28 cellular contexts compared by ENCODE assay signal in the genomic region with DNA sequence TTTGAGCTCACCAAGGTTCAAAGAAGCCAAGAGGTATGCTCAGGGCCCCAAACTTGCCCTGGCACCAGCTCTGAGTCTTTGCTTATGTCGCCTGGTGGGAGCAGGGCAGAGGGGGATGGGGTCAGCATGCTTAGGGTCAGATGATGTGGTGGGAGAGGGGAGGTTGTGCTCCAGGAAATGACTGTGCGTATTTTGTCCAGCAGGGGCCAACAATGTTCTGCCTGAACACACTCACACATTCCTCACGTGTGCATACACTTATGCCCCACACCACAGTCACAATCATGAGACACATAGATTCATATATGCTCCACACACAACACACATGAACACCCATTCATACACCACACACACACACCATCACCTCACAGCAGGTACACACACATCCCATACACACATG. TPM values are rescaled to one million over a fixed set of nuclear protein-coding genes. Genes with fewer than 3 reads are reported as not detected.
DNase-seq lines count a peak whose midpoint lies in the region; TF ChIP-seq lines count a peak whose summit lies in the region.
"Had no signal": no experiment of that assay in that cellular context is flagged by ENCODE, and none has a peak within 500 bp of the region (broad histone marks: within the 10 kb centered on the region; RNA-seq: fewer than 3 reads in every experiment).

No MANE protein-coding gene starts in this region.

- in situ Hi-C loops in KBM-7 (cut with MboI; ENCODE audit: low pct_unique_long_range_greater_than_20kb, low sequenced_read_pairs), result loop anchor here (10.0 kb wide), 1 partner anchor 102 kb away; no protein-coding TSS in a partner anchor

- no peak overlapping the region for H3K27ac Mint-ChIP-seq in chondrocyte (ENCODE audit: unreplicated experiment)
- H3K27ac Mint-ChIP-seq: activated CD8-positive, alpha-beta memory T cell treated with anti-CD3 and anti-CD28 coated beads, Interleukin-2, amount 10 ng/mL, durations not matched to agents 7 days and 5 days; CD4-positive, alpha-beta T cell; nephron; stimulated activated memory B cell treated with anti-CD40 and anti-IgM and Interleukin-4, amounts not matched to agents 10 μg/mL and 1 μg/mL and 100 μg/mL, for 72 hours; T-helper 17 cell had no signal

- peak; percentile 41 for DNase-seq in activated effector memory CD4-positive, alpha-beta T cell treated with anti-CD3 and anti-CD28 coated beads, Interleukin-2, amount 50 U/mL, for 16 hours
- DNase-seq in activated effector memory CD4-positive, alpha-beta T cell treated with Interleukin-2 at 50 U/mL for 16 hours, result no peak
- peak; percentile 47 for DNase-seq in KBM-7
- DNase-seq in chondrocyte (ENCODE audit: low spot score), result peak; percentile 26
- peak; percentile 33 for DNase-seq in spleen
- no peak for DNase-seq in GOT3 (lab: John Stamatoyannopoulos, UW)
- DNase-seq in GM19238 (ENCODE audit: insufficient read length, low spot score), result no peak
- DNase-seq in NCI-H1694 (lab: John Stamatoyannopoulos, UW), result no peak
- DNase-seq: activated CD4-positive, alpha-beta T cell treated with anti-CD3 and anti-CD28 coated beads for 4 hours; activated CD8-positive, alpha-beta memory T cell treated with anti-CD3 and anti-CD28 coated beads, Interleukin-2, amount 10 ng/mL, durations not matched to agents 7 days and 5 days; activated gamma-delta T cell; amniotic stem cell; CD4-positive, alpha-beta T cell; cerebellar nuclear complex; NCI-H1105; NCI-H2107; NCI-H526; SIG-M5; T-helper 17 cell had no signal

- H3K4me3 ChIP-seq in spleen, result no peak overlapping the region
- H3K4me3 ChIP-seq: HAP-1, tibial nerve had no signal

- peaks cover 7% of the 10 kb centered on the region for H3K4me1 Mint-ChIP-seq in chondrocyte (ENCODE audit: low read depth)
- H3K4me1 Mint-ChIP-seq: activated CD8-positive, alpha-beta memory T cell treated with anti-CD3 and anti-CD28 coated beads, Interleukin-2, amount 10 ng/mL, durations not matched to agents 7 days and 5 days; nephron had no signal

- peaks cover 0 to 23% (median 13%) of the 10 kb centered on the region in 6 donors for H3K4me1 ChIP-seq in spleen
- H3K4me1 ChIP-seq: HAP-1 had no signal

- no peak overlapping the region for H3K27ac ChIP-seq in spleen
- H3K27ac ChIP-seq: HL-60, KMS-11, tibial nerve had no signal

- intact Hi-C loops in spleen (cut with DNase I; ENCODE audit: low total_unique reads), result loop anchor here (10.0 kb wide), 1 partner anchor 702 kb away; no protein-coding TSS in a partner anchor

- 25 to 53% (median 36%) methylated on average over 3 of the region's 3 CpGs for WGBS in spleen, 5 donors

- peaks cover 0 to 40% (median 14%) of the 10 kb centered on the region in 7 donors for H3K27me3 ChIP-seq in spleen (replicated peaks in 1 of 7)

- peaks cover 4% of the 10 kb centered on the region for H3K36me3 Mint-ChIP-seq in chondrocyte (ENCODE audit: low read depth)
- H3K36me3 Mint-ChIP-seq: activated CD8-positive, alpha-beta memory T cell treated with anti-CD3 and anti-CD28 coated beads, Interleukin-2, amount 10 ng/mL, durations not matched to agents 7 days and 5 days; stimulated activated memory B cell treated with anti-CD40 and anti-IgM and Interleukin-4, amounts not matched to agents 10 μg/mL and 1 μg/mL and 100 μg/mL, for 72 hours had no signal

- H3K9me3 ChIP-seq in spleen, result no peaks in the 10 kb centered on the region
- H3K9me3 ChIP-seq: HAP-1, tibial nerve had no signal

- H3K4me3 Mint-ChIP-seq in chondrocyte (ENCODE audit: unreplicated experiment), result no peak overlapping the region
- H3K4me3 Mint-ChIP-seq: activated CD8-positive, alpha-beta memory T cell treated with anti-CD3 and anti-CD28 coated beads, Interleukin-2, amount 10 ng/mL, durations not matched to agents 7 days and 5 days; CD4-positive, alpha-beta T cell; nephron; stimulated activated memory B cell treated with anti-CD40 and anti-IgM and Interleukin-4, amounts not matched to agents 10 μg/mL and 1 μg/mL and 100 μg/mL, for 72 hours; T-helper 17 cell had no signal

- no peak for TF ChIP-seq POLR2A in spleen (IDR thresholded peaks at IDR 0.05)

- peaks cover 21% of the 10 kb centered on the region for H3K27me3 Mint-ChIP-seq in chondrocyte (ENCODE audit: low read depth)

- no peak for TF ChIP-seq CTCF in chondrocyte (IDR thresholded peaks at IDR 0.05)
- TF ChIP-seq CTCF in spleen (IDR thresholded peaks at IDR 0.05 in 8 of 11, conservative IDR thresholded peaks at IDR 0.05 in 3 of 11), result no peak

- no peaks in the 10 kb centered on the region for H3K9me3 Mint-ChIP-seq in chondrocyte (ENCODE audit: low read depth)
- H3K9me3 Mint-ChIP-seq: CD4-positive, alpha-beta T cell; nephron; stimulated activated memory B cell treated with anti-CD40 and anti-IgM and Interleukin-4, amounts not matched to agents 10 μg/mL and 1 μg/mL and 100 μg/mL, for 72 hours had no signal

- H3K36me3 ChIP-seq in spleen, result no peaks in the 10 kb centered on the region
- H3K36me3 ChIP-seq: HAP-1, tibial nerve had no signal

RNA-seq across cellular contexts. Expression of gene RAMP3, which starts 4.4 kb away (rescaled TPM):
- not detected in 3 replicates for total RNA-seq in chondrocyte
- 10 to 100 TPM in 5 of 7 donors, 1 to 10 TPM in 2; 6.3 to 27.8 (median 11.8) TPM for total RNA-seq in spleen
- 10 to 100 TPM; 14.2 to 21.6 (median 18.9) TPM for polyA plus RNA-seq in spleen
- total RNA-seq: A673; activated CD8-positive, alpha-beta memory T cell treated with anti-CD3 and anti-CD28 coated beads, Interleukin-2, amount 10 ng/mL, durations not matched to agents 7 days and 5 days; CD4-positive, alpha-beta T cell; kidney epithelial cell; pulmonary artery endothelial cell had no signal

RNA-seq across cellular contexts. Expression of gene TBRG4, which starts 41.7 kb away (rescaled TPM):
- 39.5 to 45.7 TPM (median 43.7 TPM) in 3 replicates for total RNA-seq in chondrocyte
- total RNA-seq in spleen, result 10 to 100 TPM; 37.9 to 77.1 (median 67.4) TPM
- 10 to 100 TPM; 42.9 to 59.9 (median 46.2) TPM for polyA plus RNA-seq in spleen

Comparison
In these comparisons a context has a peak if more than half of its experiments do, and no peak if none do; other contexts are left out.
1. DNase-seq: peak in activated effector memory CD4-positive, alpha-beta T cell treated with anti-CD3 and anti-CD28 coated beads, Interleukin-2, amount 50 U/mL, for 16 hours (single experiment), KBM-7 (single experiment), chondrocyte (single experiment) and spleen (single experiment); none in activated effector memory CD4-positive, alpha-beta T cell treated with Interleukin-2 at 50 U/mL for 16 hours (single experiment), GOT3 (single experiment), GM19238 (single experiment) and NCI-H1694 (single experiment).